26 cellular contexts compared by ENCODE assay signal in the genomic region with DNA sequence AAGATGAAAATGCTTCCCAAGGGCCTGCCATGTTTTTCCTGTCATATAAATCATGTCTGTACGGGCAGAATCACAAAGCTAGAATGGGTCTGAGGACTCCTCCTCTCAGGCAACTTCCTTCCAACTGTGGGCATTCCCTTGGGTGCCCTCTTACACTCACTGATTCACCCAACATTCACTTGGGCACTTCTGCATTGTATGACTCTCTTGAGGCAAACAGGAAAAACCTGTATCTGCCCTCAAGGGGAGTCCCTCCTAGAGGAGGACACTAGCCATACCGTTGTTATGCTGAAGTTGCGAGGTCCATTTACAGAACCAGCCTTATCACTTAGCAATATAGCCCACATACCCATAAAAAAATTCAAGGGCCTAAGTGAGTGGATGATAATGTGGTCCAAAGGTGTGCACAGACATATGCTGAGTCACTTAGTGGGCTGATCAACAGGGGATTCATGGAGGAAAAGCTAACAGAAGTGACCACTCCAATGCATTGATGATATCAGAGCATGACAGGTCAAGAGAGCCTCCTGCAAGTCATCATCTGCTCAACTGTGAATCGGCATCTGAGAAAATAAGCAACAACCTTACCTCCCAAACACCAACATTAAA.
DNase-seq lines count a peak whose midpoint lies in the region; ATAC-seq, FAIRE-seq and TF ChIP-seq lines count a peak whose summit lies in the region.
"Had no signal": no experiment of that assay in that cellular context is flagged by ENCODE, and none has a peak within 500 bp of the region (broad histone marks: within the 10 kb centered on the region; RNA-seq: fewer than 3 reads in every experiment).

No MANE protein-coding gene starts in this region.

- H3K27ac Mint-ChIP-seq in activated CD8-positive, alpha-beta T cell treated with anti-CD3 and anti-CD28 coated beads, Interleukin-2, amount 10 ng/mL, durations not matched to agents 7 days and 5 days, result no peak overlapping the region
- no peak overlapping the region for H3K27ac Mint-ChIP-seq in activated naive CD4-positive, alpha-beta T cell treated with anti-CD3 and anti-CD28 coated beads, Interleukin-2, amount 50 U/mL, for 72 hours
- H3K27ac Mint-ChIP-seq: CD4-positive, alpha-beta T cell had no signal

- H3K9me3 ChIP-seq in HCT116 (ENCODE audit: control insufficient read depth in 1 of 2, insufficient read depth in 1 of 2, low read depth in 1 of 2, low read length in 2 of 2) (no peaks in the 10 kb centered on the region), neural cell (ENCODE audit: low read length) (no peaks in the 10 kb centered on the region)

- H2AFZ ChIP-seq in HCT116 (ENCODE audit: low read depth, low read length, poor library complexity, severe bottlenecking) (no peak overlapping the region), neural cell (ENCODE audit: low read depth, low read length) (no peak overlapping the region)

- H3K27me3 ChIP-seq in HCT116 (ENCODE audit: insufficient read depth, low read length), result no peaks in the 10 kb centered on the region
- no peaks in the 10 kb centered on the region for H3K27me3 ChIP-seq in bronchial epithelial cell (ENCODE audit: control insufficient read depth, insufficient read depth, low read length)
- H3K27me3 ChIP-seq in neural cell (ENCODE audit: insufficient read depth, low read depth, low read length), result no peaks in the 10 kb centered on the region
- H3K27me3 ChIP-seq: BLaER1 had no signal

- H3K9me2 ChIP-seq in HCT116 (ENCODE audit: insufficient read depth) (no peaks in the 10 kb centered on the region), neural cell (ENCODE audit: insufficient read depth, low read length) (no peaks in the 10 kb centered on the region)

- TF ChIP-seq RAD21 in HCT116 (IDR thresholded peaks at IDR 0.05; ENCODE audit: low read depth), result no peak
- no peak for TF ChIP-seq RAD21 in neural cell (conservative IDR thresholded peaks at IDR 0.05)

- H3K4me1 ChIP-seq in HCT116 (ENCODE audit: control insufficient read depth in 1 of 2, insufficient read depth in 2 of 2, low read length in 2 of 2), result peaks cover 4 to 5% of the 10 kb centered on the region in 2 experiments; a peak in 2 of 4 replicates

- H3K27ac ChIP-seq in HCT116 (ENCODE audit: low read depth, low read length) (no peak overlapping the region), neural cell (ENCODE audit: low read length) (peak overlapping the region; percentile 48)
- H3K27ac ChIP-seq: BLaER1 had no signal

- no peaks in the 10 kb centered on the region for H3K9me3 Mint-ChIP-seq in activated CD8-positive, alpha-beta T cell treated with anti-CD3 and anti-CD28 coated beads, Interleukin-2, amount 10 ng/mL, durations not matched to agents 7 days and 5 days (ENCODE audit: insufficient read depth)
- peaks cover 0 to 10% of the 10 kb centered on the region in 2 donors for H3K9me3 Mint-ChIP-seq in activated naive CD4-positive, alpha-beta T cell treated with anti-CD3 and anti-CD28 coated beads, Interleukin-2, amount 50 U/mL, for 72 hours
- H3K9me3 Mint-ChIP-seq: CD4-positive, alpha-beta T cell had no signal

- no peaks in the 10 kb centered on the region for H4K20me1 ChIP-seq in HCT116 (ENCODE audit: insufficient read depth)
- H4K20me1 ChIP-seq in neural cell (ENCODE audit: insufficient read depth), result no peaks in the 10 kb centered on the region
- H4K20me1 ChIP-seq: BLaER1 had no signal

- no TSS peak for BruUV-seq in HCT116 (replicated peaks; lab: Mats Ljungman, UMichigan)

- no peaks in the 10 kb centered on the region for H3F3A ChIP-seq in neural cell (ENCODE audit: insufficient read depth, low read length, poor library complexity, severe bottlenecking)

- peaks cover 23% of the 10 kb centered on the region for H3K4me1 Mint-ChIP-seq in activated CD8-positive, alpha-beta T cell treated with anti-CD3 and anti-CD28 coated beads, Interleukin-2, amount 10 ng/mL, durations not matched to agents 7 days and 5 days (ENCODE audit: low read depth)

- no peak for FAIRE-seq in bronchial epithelial cell (lab: Jason Lieb, UNC)
- FAIRE-seq: GM12891, RCC 7860 had no signal

- CTCF ChIA-PET in HCT116 (lab: Charles Lee), result no interaction called here
- CTCF ChIA-PET in activated CD8-positive, alpha-beta T cell treated with anti-CD3 and anti-CD28 coated beads, Interleukin-2, amount 10 ng/mL, durations not matched to agents 7 days and 5 days (lab: Charles Lee), result no interaction called here

- no peak overlapping the region; the same call in 1 of the 2 replicates for H3K4me2 ChIP-seq in HCT116 (ENCODE audit: low read length)
- no peak overlapping the region for H3K4me2 ChIP-seq in neural cell (ENCODE audit: low read length)
- H3K4me2 ChIP-seq: BLaER1 had no signal

- H3K79me2 ChIP-seq in HCT116 (ENCODE audit: insufficient read depth, low read length), result no peaks in the 10 kb centered on the region
- H3K79me2 ChIP-seq in neural cell (replicated peaks; ENCODE audit: insufficient read depth, low read length), result no peaks in the 10 kb centered on the region

- H3K36me3 ChIP-seq in HCT116 (ENCODE audit: control insufficient read depth in 1 of 2, insufficient read depth in 2 of 2, low read length in 2 of 2) (no peaks in the 10 kb centered on the region), bronchial epithelial cell (ENCODE audit: control insufficient read depth, insufficient read depth, low read length) (no peaks in the 10 kb centered on the region), neural cell (ENCODE audit: insufficient read depth, low read length) (no peaks in the 10 kb centered on the region)
- H3K36me3 ChIP-seq: BLaER1 had no signal

- H3K9ac ChIP-seq in HCT116 (ENCODE audit: low read length) (no peak overlapping the region), neural cell (ENCODE audit: low read length) (no peak overlapping the region)
- H3K9ac ChIP-seq: BLaER1 had no signal

- ATAC-seq in HCT116, result peak; percentile 44; the same call in 1 of the 2 replicates
- no peak for ATAC-seq in activated CD8-positive, alpha-beta T cell treated with anti-CD3 and anti-CD28 coated beads, Interleukin-2, amount 10 ng/mL, durations not matched to agents 7 days and 5 days
- no peak for ATAC-seq in HG03521 (IDR thresholded peaks at IDR 0.05; ENCODE audit: unreplicated experiment)
- no peak for ATAC-seq in activated naive CD4-positive, alpha-beta T cell treated with anti-CD3 and anti-CD28 coated beads, Interleukin-2, amount 50 U/mL, for 72 hours
- ATAC-seq: SK-N-SH treated with all-trans-retinoic acid at 6 μM for 48 hours had no signal

- RAD21 ChIA-PET in HCT116 (lab: Charles Lee; ENCODE audit: low non-redundant PET in 1 of 2, low total read pairs in 2 of 2, uncharacterized antibody in 2 of 2, unreplicated experiment in 2 of 2), result no interaction called here

- TF ChIP-seq EP300 in neural cell (conservative IDR thresholded peaks at IDR 0.05; ENCODE audit: poor library complexity, severe bottlenecking), result no peak

- H3K36me3 Mint-ChIP-seq in activated CD8-positive, alpha-beta T cell treated with anti-CD3 and anti-CD28 coated beads, Interleukin-2, amount 10 ng/mL, durations not matched to agents 7 days and 5 days (ENCODE audit: low read depth), result peaks cover 30% of the 10 kb centered on the region
- peaks cover 4 to 17% of the 10 kb centered on the region in 2 donors for H3K36me3 Mint-ChIP-seq in activated naive CD4-positive, alpha-beta T cell treated with anti-CD3 and anti-CD28 coated beads, Interleukin-2, amount 50 U/mL, for 72 hours

- no peak for TF ChIP-seq POLR2A in HCT116 (IDR thresholded peaks at IDR 0.05; ENCODE audit: borderline replicate concordance, extremely low read depth, insufficient read depth, insufficient read length)

- POLR2A ChIA-PET in HCT116 (lab: Charles Lee), result no interaction called here
- POLR2A ChIA-PET in activated CD8-positive, alpha-beta T cell treated with anti-CD3 and anti-CD28 coated beads, Interleukin-2, amount 10 ng/mL, durations not matched to agents 7 days and 5 days (lab: Charles Lee), result no interaction called here

- H3K27me3 Mint-ChIP-seq in activated CD8-positive, alpha-beta T cell treated with anti-CD3 and anti-CD28 coated beads, Interleukin-2, amount 10 ng/mL, durations not matched to agents 7 days and 5 days (ENCODE audit: low read depth), result no peaks in the 10 kb centered on the region
- H3K27me3 Mint-ChIP-seq: CD4-positive, alpha-beta T cell had no signal

- TF ChIP-seq CTCF in HCT116 (IDR thresholded peaks at IDR 0.05 in 2 of 3, conservative IDR thresholded peaks at IDR 0.05 in 1 of 3; ENCODE audit: borderline replicate concordance in 1 of 3, insufficient read depth in 1 of 3, low read depth in 2 of 3, low read length in 2 of 3) (no peak), bronchial epithelial cell (IDR thresholded peaks at IDR 0.05; ENCODE audit: insufficient read depth, low read length, severe bottlenecking) (no peak), neural cell (IDR thresholded peaks at IDR 0.05; ENCODE audit: poor library complexity, severe bottlenecking) (no peak)

- H3K4me3 ChIP-seq in HCT116 (replicated peaks in 1 of 2; ENCODE audit: low read depth in 1 of 2, low read length in 2 of 2) (no peak overlapping the region), bronchial epithelial cell (ENCODE audit: low read depth, low read length) (no peak overlapping the region), neural cell (ENCODE audit: low read length) (peak overlapping the region; percentile 4)
- H3K4me3 ChIP-seq: BLaER1 had no signal

- DNase-seq in NCI-H748 (lab: John Stamatoyannopoulos, UW; ENCODE audit: unreplicated experiment) (peak; percentile 19), NCI-H748 treated with DMSO at 0.1 percent for 48 hours (lab: John Stamatoyannopoulos, UW) (no peak), HCT116 (ENCODE audit: low read depth, low spot score) (no peak), bronchial epithelial cell (ENCODE audit: low read depth) (peak; percentile 44)
- DNase-seq in activated CD8-positive, alpha-beta T cell treated with anti-CD3 and anti-CD28 coated beads, Interleukin-2, amount 10 ng/mL, durations not matched to agents 7 days and 5 days, result no peak
- no peak for DNase-seq in activated naive CD4-positive, alpha-beta T cell treated with anti-CD3 and anti-CD28 coated beads, Interleukin-2, amount 50 U/mL, for 72 hours (ENCODE audit: low spot score in 2 of 2)
- DNase-seq: CD4-positive, alpha-beta T cell; COR-L47; DMS79; EL; GF-D8; KBM-7; MV-4-11; NCI-H1105 treated with DMSO at 0.1 percent for 48 hours; NCI-H146; NCI-H1930; NCI-H2107; NCI-H446 treated with DMSO at 0.1 percent for 48 hours; OCI-M1; SIG-M5 had no signal

- intact Hi-C loops in HCT116 (cut with micrococcal nuclease), result no loop called here

- no peak overlapping the region for H3K4me3 Mint-ChIP-seq in activated CD8-positive, alpha-beta T cell treated with anti-CD3 and anti-CD28 coated beads, Interleukin-2, amount 10 ng/mL, durations not matched to agents 7 days and 5 days
- H3K4me3 Mint-ChIP-seq: CD4-positive, alpha-beta T cell had no signal

TF ChIP-seq in HCT116, 20 proteins besides CTCF, POLR2A, EP300 and RAD21 (continues in another document):
- TF ChIP-seq YY1 (IDR thresholded peaks at IDR 0.05; ENCODE audit: extremely low read depth, insufficient replicate concordance, low read depth, low read length), result no peak
- TF ChIP-seq EZH2 (IDR thresholded peaks at IDR 0.05), result no peak
- no peak for TF ChIP-seq POLR2AphosphoS5 (IDR thresholded peaks at IDR 0.05; ENCODE audit: low read depth, low read length)

TF ChIP-seq in neural cell, 6 proteins besides CTCF, POLR2A, EP300 and RAD21 (continues in another document):
- TF ChIP-seq EZH2 (IDR thresholded peaks at IDR 0.05; ENCODE audit: borderline replicate concordance, insufficient read depth, low read length, poor library complexity, severe bottlenecking), result no peak
- TF ChIP-seq SMC3 (conservative IDR thresholded peaks at IDR 0.05; ENCODE audit: poor library complexity), result no peak

Comparison
In these comparisons a context has a peak if more than half of its experiments do, and no peak if none do; other contexts are left out.
1. DNase-seq: peak in NCI-H748 (single experiment) and bronchial epithelial cell (single experiment); none in NCI-H748 treated with DMSO at 0.1 percent for 48 hours (single experiment), HCT116 (single experiment), activated CD8-positive, alpha-beta T cell treated with anti-CD3 and anti-CD28 coated beads, Interleukin-2, amount 10 ng/mL, durations not matched to agents 7 days and 5 days (single experiment) and activated naive CD4-positive, alpha-beta T cell treated with anti-CD3 and anti-CD28 coated beads, Interleukin-2, amount 50 U/mL, for 72 hours (0 of 2).